In genomic region chr16:65572156-65572555, GRCh38 we compare ENCODE assay signal across 19 cellular contexts.
DNase-seq lines count a peak whose midpoint lies in the region; ATAC-seq and TF ChIP-seq lines count a peak whose summit lies in the region.
"Had no signal": no experiment of that assay in that cellular context is flagged by ENCODE, and none has a peak within 500 bp of the region (broad histone marks: within the 10 kb centered on the region; RNA-seq: fewer than 3 reads in every experiment).

No MANE protein-coding gene starts in this region.

- no TSS peak for BruUV-seq in Calu3 (replicated peaks; lab: Mats Ljungman, UMichigan)

- no peak overlapping the region for H3K27ac ChIP-seq in mesenchymal stem cell (ENCODE audit: low read length, poor library complexity, severe bottlenecking)
- no peak overlapping the region for H3K27ac ChIP-seq in neuronal stem cell (replicated peaks; ENCODE audit: low read length)

- TF ChIP-seq CTCF in AG10803 (conservative IDR thresholded peaks at IDR 0.05; ENCODE audit: low read length) (peak; percentile 37), chondrocyte (IDR thresholded peaks at IDR 0.05) (peak; percentile 46), Calu3 (IDR thresholded peaks at IDR 0.05; ENCODE audit: unreplicated experiment) (no peak)

- H3K4me2 ChIP-seq in mesenchymal stem cell (ENCODE audit: low read length, poor library complexity, severe bottlenecking) = no peak overlapping the region
- H3K4me2 ChIP-seq in neuronal stem cell (ENCODE audit: insufficient read depth, low read length, poor library complexity, severe bottlenecking) = no peak overlapping the region

- H2BK15ac ChIP-seq in mesenchymal stem cell (ENCODE audit: low read depth, poor library complexity, severe bottlenecking) (no peak overlapping the region), neuronal stem cell (ENCODE audit: low read length) (no peak overlapping the region)

- H3K4me3 Mint-ChIP-seq in chondrocyte (ENCODE audit: unreplicated experiment) = no peak overlapping the region
- H3K4me3 Mint-ChIP-seq in activated CD4-positive, alpha-beta memory T cell treated with anti-CD3 and anti-CD28 coated beads for 36 hours = no peak overlapping the region
- no peak overlapping the region for H3K4me3 Mint-ChIP-seq in Calu3 (ENCODE audit: low read depth, unreplicated experiment)
- H3K4me3 Mint-ChIP-seq: activated naive CD8-positive, alpha-beta T cell treated with anti-CD3 and anti-CD28 coated beads, Interleukin-2, amount 10 ng/mL, durations not matched to agents 7 days and 5 days; CD8-positive, alpha-beta memory T cell; memory B cell had no signal

- no peak overlapping the region for H3K14ac ChIP-seq in mesenchymal stem cell (ENCODE audit: low read length in 2 of 2)
- no peak overlapping the region for H3K14ac ChIP-seq in neuronal stem cell (ENCODE audit: low read length)

- H3K9ac ChIP-seq in mesenchymal stem cell (ENCODE audit: low read length) = peak overlapping the region; percentile 33
- H3K9ac ChIP-seq in neuronal stem cell (ENCODE audit: low read depth, low read length, poor library complexity) = no peak overlapping the region

- H3K27ac Mint-ChIP-seq in chondrocyte (ENCODE audit: unreplicated experiment) (peak overlapping the region; percentile 38), Calu3 (ENCODE audit: unreplicated experiment) (no peak overlapping the region)
- no peak overlapping the region for H3K27ac Mint-ChIP-seq in activated CD4-positive, alpha-beta memory T cell treated with anti-CD3 and anti-CD28 coated beads for 36 hours
- H3K27ac Mint-ChIP-seq: activated naive CD8-positive, alpha-beta T cell treated with anti-CD3 and anti-CD28 coated beads, Interleukin-2, amount 10 ng/mL, durations not matched to agents 7 days and 5 days; CD8-positive, alpha-beta memory T cell; memory B cell had no signal

- H4K91ac ChIP-seq in mesenchymal stem cell (ENCODE audit: low read length) = no peak overlapping the region
- H4K91ac ChIP-seq in neuronal stem cell (ENCODE audit: low read depth, low read length, poor library complexity) = no peak overlapping the region

- intact Hi-C loops in activated CD4-positive, alpha-beta memory T cell treated with anti-CD3 and anti-CD28 coated beads for 36 hours (cut with micrococcal nuclease) = no loop called here
- intact Hi-C loops in Calu3 (cut with micrococcal nuclease; ENCODE audit: unreplicated experiment) = no loop called here

- POLR2A ChIA-PET in activated CD4-positive, alpha-beta memory T cell treated with anti-CD3 and anti-CD28 coated beads for 36 hours (lab: Charles Lee) = no interaction called here

- peaks cover 25% of the 10 kb centered on the region for H3K4me1 Mint-ChIP-seq in chondrocyte (ENCODE audit: low read depth)
- H3K4me1 Mint-ChIP-seq in activated CD4-positive, alpha-beta memory T cell treated with anti-CD3 and anti-CD28 coated beads for 36 hours (ENCODE audit: low read depth) = no peaks in the 10 kb centered on the region
- H3K4me1 Mint-ChIP-seq in Calu3 (ENCODE audit: low read depth, unreplicated experiment) = no peaks in the 10 kb centered on the region
- H3K4me1 Mint-ChIP-seq: activated naive CD8-positive, alpha-beta T cell treated with anti-CD3 and anti-CD28 coated beads, Interleukin-2, amount 10 ng/mL, durations not matched to agents 7 days and 5 days; CD8-positive, alpha-beta memory T cell; memory B cell had no signal

- no peaks in the 10 kb centered on the region for H3K79me1 ChIP-seq in mesenchymal stem cell (replicated peaks; ENCODE audit: low read length, poor library complexity, severe bottlenecking)
- no peaks in the 10 kb centered on the region for H3K79me1 ChIP-seq in neuronal stem cell (ENCODE audit: low read depth, low read length)

- H2AK5ac ChIP-seq in mesenchymal stem cell (ENCODE audit: low read length, severe bottlenecking) (no peak overlapping the region), neuronal stem cell (ENCODE audit: low read depth, low read length) (no peak overlapping the region)

- H3K4me1 ChIP-seq in mesenchymal stem cell (ENCODE audit: control insufficient read depth, insufficient read depth, low read depth, low read length) (no peaks in the 10 kb centered on the region), neuronal stem cell (ENCODE audit: control insufficient read depth in 2 of 2, insufficient read depth in 1 of 2, low read depth in 1 of 2, low read length in 2 of 2) (no peaks in the 10 kb centered on the region)

- WGBS in mesenchymal stem cell = 11% methylated on average over 1 of the region's 1 CpG
- WGBS in neuronal stem cell (ENCODE audit: extremely low coverage in 2 of 2, insufficient read length in 2 of 2, insufficient replicate concordance in 1 of 2), 2 donors = no CpG with 5 or more reads among the region's 1 CpG

- H2BK12ac ChIP-seq in mesenchymal stem cell (ENCODE audit: low read length in 2 of 2) = no peak overlapping the region
- H2BK12ac ChIP-seq in neuronal stem cell (ENCODE audit: low read length) = no peak overlapping the region

- H2BK120ac ChIP-seq in mesenchymal stem cell (ENCODE audit: low read depth, low read length) (no peak overlapping the region), neuronal stem cell (ENCODE audit: low read depth, low read length) (no peak overlapping the region)

- H3K27me3 Mint-ChIP-seq in chondrocyte (ENCODE audit: low read depth) (no peaks in the 10 kb centered on the region), Calu3 (ENCODE audit: unreplicated experiment) (no peaks in the 10 kb centered on the region)
- no peaks in the 10 kb centered on the region for H3K27me3 Mint-ChIP-seq in activated CD4-positive, alpha-beta memory T cell treated with anti-CD3 and anti-CD28 coated beads for 36 hours
- H3K27me3 Mint-ChIP-seq: activated naive CD8-positive, alpha-beta T cell treated with anti-CD3 and anti-CD28 coated beads, Interleukin-2, amount 10 ng/mL, durations not matched to agents 7 days and 5 days; memory B cell had no signal

- H3K9me3 ChIP-seq in mesenchymal stem cell (ENCODE audit: control insufficient read depth, low read length) (no peaks in the 10 kb centered on the region), neuronal stem cell (replicated peaks in 1 of 2; ENCODE audit: control insufficient read depth in 2 of 2, insufficient read depth in 1 of 2, low read depth in 1 of 2, low read length in 2 of 2) (no peaks in the 10 kb centered on the region)

- H2AFZ ChIP-seq in mesenchymal stem cell (ENCODE audit: low read depth, low read length) (peak overlapping the region; percentile 69), neuronal stem cell (ENCODE audit: low read length) (no peak overlapping the region)

- H3K18ac ChIP-seq in mesenchymal stem cell (ENCODE audit: low read depth in 1 of 2, low read length in 2 of 2) (peak overlapping the region in 1 of 2 experiments; percentile 72), neuronal stem cell (ENCODE audit: low read length) (no peak overlapping the region)

- no peak overlapping the region for H2BK5ac ChIP-seq in mesenchymal stem cell (ENCODE audit: low read depth, low read length, poor library complexity, severe bottlenecking)
- no peak overlapping the region for H2BK5ac ChIP-seq in neuronal stem cell (ENCODE audit: low read length)

- H3K36me3 ChIP-seq in mesenchymal stem cell (ENCODE audit: control insufficient read depth in 1 of 2, insufficient read depth in 2 of 2, low read depth in 1 of 2, low read length in 2 of 2) (no peaks in the 10 kb centered on the region), neuronal stem cell (replicated peaks in 1 of 2; ENCODE audit: control insufficient read depth in 2 of 2, insufficient read depth in 2 of 2, low read length in 2 of 2) (no peaks in the 10 kb centered on the region)

- peaks cover 13% of the 10 kb centered on the region for H3K9me3 Mint-ChIP-seq in chondrocyte (ENCODE audit: low read depth)
- H3K9me3 Mint-ChIP-seq in activated CD4-positive, alpha-beta memory T cell treated with anti-CD3 and anti-CD28 coated beads for 36 hours = peaks cover 20% of the 10 kb centered on the region
- peaks cover 22% of the 10 kb centered on the region for H3K9me3 Mint-ChIP-seq in Calu3 (ENCODE audit: low read depth, unreplicated experiment)

- H3K4ac ChIP-seq in mesenchymal stem cell (ENCODE audit: low read depth in 1 of 2, low read length in 2 of 2) (no peak overlapping the region), neuronal stem cell (ENCODE audit: low read length) (no peak overlapping the region)

- no peaks in the 10 kb centered on the region for H3K27me3 ChIP-seq in mesenchymal stem cell (ENCODE audit: control insufficient read depth in 1 of 2, insufficient read depth in 1 of 2, low read length in 2 of 2)
- no peaks in the 10 kb centered on the region for H3K27me3 ChIP-seq in neuronal stem cell (ENCODE audit: control insufficient read depth in 3 of 3, insufficient read depth in 3 of 3, low read depth in 1 of 3, low read length in 3 of 3)

- H3K23ac ChIP-seq in mesenchymal stem cell (ENCODE audit: low read length in 2 of 2) (no peak overlapping the region), neuronal stem cell (ENCODE audit: low read depth, low read length, poor library complexity) (no peak overlapping the region)

- H3K4me3 ChIP-seq in AG10803 (ENCODE audit: low read length) (no peak overlapping the region), mesenchymal stem cell (ENCODE audit: insufficient read depth in 1 of 2, low read depth in 1 of 2, low read length in 2 of 2) (no peak overlapping the region), neuronal stem cell (ENCODE audit: low read length in 2 of 2) (no peak overlapping the region)

- ATAC-seq in HG03442 (IDR thresholded peaks at IDR 0.05; ENCODE audit: unreplicated experiment) = no peak

- H3K36me3 Mint-ChIP-seq in chondrocyte (ENCODE audit: low read depth) (peaks cover 4% of the 10 kb centered on the region), Calu3 (ENCODE audit: insufficient read depth, unreplicated experiment) (no peaks in the 10 kb centered on the region)
- no peaks in the 10 kb centered on the region for H3K36me3 Mint-ChIP-seq in activated CD4-positive, alpha-beta memory T cell treated with anti-CD3 and anti-CD28 coated beads for 36 hours
- H3K36me3 Mint-ChIP-seq: activated naive CD8-positive, alpha-beta T cell treated with anti-CD3 and anti-CD28 coated beads, Interleukin-2, amount 10 ng/mL, durations not matched to agents 7 days and 5 days; memory B cell had no signal

- CTCF ChIA-PET in activated CD4-positive, alpha-beta memory T cell treated with anti-CD3 and anti-CD28 coated beads for 36 hours (lab: Charles Lee) = no interaction called here
- CTCF ChIA-PET in Calu3 (lab: Charles Lee) = no interaction called here

- DNase-seq in AG10803 (ENCODE audit: low read depth) (peak; percentile 87), M059J (ENCODE audit: low read depth) (peak; percentile 88), chondrocyte (ENCODE audit: low spot score) (no peak), mesenchymal stem cell (peak; percentile 86), Calu3 (no peak), neuronal stem cell (ENCODE audit: low spot score) (no peak)
- DNase-seq in activated CD4-positive, alpha-beta memory T cell treated with anti-CD3 and anti-CD28 coated beads for 36 hours = no peak
- DNase-seq: activated CD8-positive, alpha-beta memory T cell treated with anti-CD3 and anti-CD28 coated beads, Interleukin-2, amount 50 U/mL, for 4 hours; activated naive CD8-positive, alpha-beta T cell treated with anti-CD3 and anti-CD28 coated beads, Interleukin-2, amount 10 ng/mL, durations not matched to agents 7 days and 5 days; CD8-positive, alpha-beta memory T cell; effector CD4-positive, alpha-beta T cell; NCI-H2029; NCI-H82; posterior cingulate gyrus; SIG-M5; stimulated activated CD4-positive, alpha-beta T cell treated with anti-CD3 and anti-CD28 coated beads, Interleukin-2, amount 100 ng/mL, for 48 hours; stimulated activated naive CD4-positive, alpha-beta T cell had no signal

- H4K8ac ChIP-seq in mesenchymal stem cell (ENCODE audit: low read length) (no peak overlapping the region), neuronal stem cell (ENCODE audit: low read depth, low read length) (no peak overlapping the region)

Comparison
In these comparisons a context has a peak if more than half of its experiments do, and no peak if none do; other contexts are left out.
1. DNase-seq: peak in AG10803 (single experiment), M059J (single experiment) and mesenchymal stem cell (single experiment); none in chondrocyte (single experiment), activated CD4-positive, alpha-beta memory T cell treated with anti-CD3 and anti-CD28 coated beads for 36 hours (single experiment), Calu3 (single experiment) and neuronal stem cell (single experiment).